In the genomic region with DNA sequence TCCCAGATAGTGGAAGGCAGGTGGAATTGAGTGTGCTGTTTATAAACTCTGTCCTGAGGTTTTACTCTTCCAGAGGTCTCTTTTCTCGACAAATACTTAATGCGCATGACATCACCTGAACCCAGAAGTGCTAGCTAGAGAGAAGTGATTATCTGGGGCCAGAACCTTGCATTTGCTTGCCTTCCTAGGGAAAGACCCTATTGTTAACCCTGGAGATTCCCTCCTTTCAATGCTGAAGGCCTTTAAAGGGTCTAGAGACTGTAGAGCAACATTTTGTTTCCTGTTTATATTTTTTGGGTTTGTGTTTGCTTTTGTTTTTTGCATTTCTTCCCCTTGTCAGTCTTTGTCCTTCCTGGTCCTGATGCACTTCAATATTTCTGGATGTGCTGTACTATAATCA, we compare ENCODE assay signal across 12 cellular contexts. TPM values are rescaled to one million over a fixed set of nuclear protein-coding genes. Genes with fewer than 3 reads are reported as not detected.
DNase-seq lines count a peak whose midpoint lies in the region; ATAC-seq, FAIRE-seq and TF ChIP-seq lines count a peak whose summit lies in the region.
"Had no signal": no experiment of that assay in that cellular context is flagged by ENCODE, and none has a peak within 500 bp of the region (broad histone marks: within the 10 kb centered on the region; RNA-seq: fewer than 3 reads in every experiment).

No MANE protein-coding gene starts in this region.

- TF ChIP-seq POLR2A in vagina (IDR thresholded peaks at IDR 0.05) (no peak), HepG2 (IDR thresholded peaks at IDR 0.05; ENCODE audit: insufficient read depth in 1 of 2, low read depth in 2 of 2, low read length in 2 of 2) (no peak), testis (IDR thresholded peaks at IDR 0.05) (no peak)

- intact Hi-C loops in heart right ventricle (cut with DNase I) = no loop called here
- intact Hi-C loops in cardiac septum (cut with DNase I) = loop anchor here (2.0 kb wide), 1 partner anchor 14 kb away; no protein-coding TSS in a partner anchor
- intact Hi-C loops in MCF 10A (cut with micrococcal nuclease) = loop anchor here (1.0 to 5.0 kb wide), 7 partner anchors 11 to 159 kb away; partner anchors contain the start of gene ATP2B4
- intact Hi-C loops in vagina (cut with DNase I) = no loop called here
- intact Hi-C loops in HepG2 (cut with micrococcal nuclease; ENCODE audit: unreplicated experiment) = no loop called here
- intact Hi-C loops in testis (cut with DNase I; ENCODE audit: low total_unique reads) = no loop called here

- no peak overlapping the region for H3K9ac ChIP-seq in HepG2 (ENCODE audit: insufficient read depth, low read depth, low read length)

- no peak overlapping the region for H3K4me2 ChIP-seq in HepG2 (ENCODE audit: low read depth, low read length)

- no peaks in the 10 kb centered on the region for H3K27me3 Mint-ChIP-seq in MCF 10A (ENCODE audit: insufficient read depth, unreplicated experiment)
- no peaks in the 10 kb centered on the region for H3K27me3 Mint-ChIP-seq in naive thymus-derived CD8-positive, alpha-beta T cell

- no peak for TF ChIP-seq RAD21 in HepG2 (CRISPR knock-in tag; IDR thresholded peaks at IDR 0.05)

- H3K4me1 Mint-ChIP-seq in MCF 10A (ENCODE audit: insufficient read depth, unreplicated experiment) = peaks cover 34% of the 10 kb centered on the region
- peaks cover 30 to 56% (median 43%) of the 10 kb centered on the region in 4 donors for H3K4me1 Mint-ChIP-seq in naive thymus-derived CD8-positive, alpha-beta T cell

- TF ChIP-seq EP300 in HepG2 (IDR thresholded peaks at IDR 0.05; ENCODE audit: low read depth in 2 of 2, low read length in 2 of 2) = no peak
- no peak for TF ChIP-seq EP300 in HepG2 (CRISPR knock-in tag; IDR thresholded peaks at IDR 0.05; ENCODE audit: borderline replicate concordance)

- no peak overlapping the region for H2AFZ ChIP-seq in HepG2 (ENCODE audit: low read length)

- H3K9me3 ChIP-seq in heart right ventricle (no peaks in the 10 kb centered on the region), vagina (no peaks in the 10 kb centered on the region), HepG2 (ENCODE audit: low read length) (no peaks in the 10 kb centered on the region), testis (no peaks in the 10 kb centered on the region)

- ATAC-seq in heart right ventricle (no peak), HepG2 (no peak)
- ATAC-seq in naive thymus-derived CD8-positive, alpha-beta T cell = no peak

- no peaks in the 10 kb centered on the region for H3K9me3 Mint-ChIP-seq in MCF 10A (ENCODE audit: unreplicated experiment)
- no peaks in the 10 kb centered on the region for H3K9me3 Mint-ChIP-seq in naive thymus-derived CD8-positive, alpha-beta T cell

- TF ChIP-seq CTCF in heart right ventricle (IDR thresholded peaks at IDR 0.05) = no peak
- no peak for TF ChIP-seq CTCF in MCF 10A (IDR thresholded peaks at IDR 0.05; ENCODE audit: unreplicated experiment)
- TF ChIP-seq CTCF in vagina (IDR thresholded peaks at IDR 0.05) = no peak
- no peak for TF ChIP-seq CTCF in HepG2 (CRISPR knock-in tag; IDR thresholded peaks at IDR 0.05)
- TF ChIP-seq CTCF in testis (IDR thresholded peaks at IDR 0.05) = no peak

- no peak overlapping the region for H3K4me3 ChIP-seq in heart right ventricle
- no peak overlapping the region for H3K4me3 ChIP-seq in vagina
- H3K4me3 ChIP-seq in HepG2 (replicated peaks in 1 of 3; ENCODE audit: insufficient read depth in 1 of 3, low read depth in 2 of 3, low read length in 3 of 3) = no peak overlapping the region
- no peak overlapping the region for H3K4me3 ChIP-seq in testis
- H3K4me3 ChIP-seq: SK-N-MC had no signal

- DNase-seq in heart right ventricle (no peak), cardiac septum (ENCODE audit: low spot score) (no peak), MCF 10A (ENCODE audit: unreplicated experiment) (no peak), vagina (ENCODE audit: extremely low spot score in 2 of 2) (no peak), OCI-M2 (lab: John Stamatoyannopoulos, UW; ENCODE audit: unreplicated experiment) (no peak), HepG2 (ENCODE audit: low spot score) (no peak), testis (no peak)
- no peak for DNase-seq in naive thymus-derived CD8-positive, alpha-beta T cell
- DNase-seq: activated CD8-positive, alpha-beta memory T cell treated with anti-CD3 and anti-CD28 coated beads for 24 hours; AML-193; NCI-H524 treated with DMSO at 0.1 percent for 48 hours had no signal

- H3K79me2 ChIP-seq in HepG2 (ENCODE audit: insufficient read depth, low read length) = no peaks in the 10 kb centered on the region

- CTCF ChIA-PET in MCF 10A (lab: Yijun Ruan, JAX) = interaction anchor here (0.6 to 1.1 kb wide), 10 partner anchors 10 to 734 kb away, joined by 3 to 8 read pairs (median 3); no protein-coding TSS in a partner anchor
- CTCF ChIA-PET in HepG2 (lab: Yijun Ruan, JAX; ENCODE audit: low intra/inter-chr PET ratio, low total read pairs) = no interaction called here

- FAIRE-seq in HepG2 (lab: Jason Lieb, UNC) = no peak

- in situ Hi-C loops in HepG2 (cut with HindIII; ENCODE audit: extremely low pct_ligation_motif_present, low pct_unique_long_range_greater_than_20kb) = no loop called here

- POLR2A ChIA-PET in MCF 10A (lab: Yijun Ruan, JAX) = interaction anchor here (0.6 to 3.5 kb wide), 9 partner anchors 10 to 71 kb away, joined by 3 to 27 read pairs (median 6); partner anchors contain the start of gene ATP2B4
- POLR2A ChIA-PET in naive thymus-derived CD8-positive, alpha-beta T cell (lab: Charles Lee) = interaction anchor here (0.6 to 1.1 kb wide), 2 partner anchors 16 to 25 kb away, joined by 3 to 6 read pairs; no protein-coding TSS in a partner anchor
- POLR2A ChIA-PET in HepG2 (lab: Yijun Ruan, JAX) = no interaction called here

- H3K4me3 Mint-ChIP-seq in MCF 10A (ENCODE audit: unreplicated experiment) = peak overlapping the region; percentile 3
- peak overlapping the region in 1 of 10 donors; percentile 54 for H3K4me3 Mint-ChIP-seq in naive thymus-derived CD8-positive, alpha-beta T cell

- H3K4me1 ChIP-seq in heart right ventricle = peaks cover 16 to 97% (median 68%) of the 10 kb centered on the region in 9 donors
- H3K4me1 ChIP-seq in vagina = peaks cover 83% of the 10 kb centered on the region
- peaks cover 4% of the 10 kb centered on the region for H3K4me1 ChIP-seq in HepG2 (ENCODE audit: insufficient read depth, low read length)
- peaks cover 34% of the 10 kb centered on the region for H3K4me1 ChIP-seq in testis

- H3K27ac Mint-ChIP-seq in MCF 10A (ENCODE audit: low read depth, unreplicated experiment) = peak overlapping the region; percentile 58
- peak overlapping the region in 7 of 10 donors; percentile 3 to 92 (median 58) for H3K27ac Mint-ChIP-seq in naive thymus-derived CD8-positive, alpha-beta T cell

- BruUV-seq in MCF 10A (replicated peaks; lab: Mats Ljungman, UMichigan) (TSS peak; percentile 72), HepG2 (replicated peaks; lab: Mats Ljungman, UMichigan) (no TSS peak)

- peaks cover 0 to 18% (median 0%) of the 10 kb centered on the region in 9 donors for H3K36me3 ChIP-seq in heart right ventricle
- H3K36me3 ChIP-seq in vagina = no peaks in the 10 kb centered on the region
- H3K36me3 ChIP-seq in HepG2 (replicated peaks in 1 of 2; ENCODE audit: control insufficient read depth in 1 of 2, insufficient read depth in 2 of 2, low read length in 2 of 2) = no peaks in the 10 kb centered on the region
- H3K36me3 ChIP-seq in testis (ENCODE audit: low read depth, missing control alignments) = no peaks in the 10 kb centered on the region

- H3K27me3 ChIP-seq in heart right ventricle = no peaks in the 10 kb centered on the region
- H3K27me3 ChIP-seq in vagina = no peaks in the 10 kb centered on the region
- H3K27me3 ChIP-seq in HepG2 (ENCODE audit: control insufficient read depth in 1 of 2, insufficient read depth in 2 of 2, low read length in 2 of 2) = no peaks in the 10 kb centered on the region; a peak in 1 of 5 replicates
- H3K27me3 ChIP-seq in testis = no peaks in the 10 kb centered on the region

- H4K20me1 ChIP-seq in HepG2 (ENCODE audit: insufficient read depth, low read length) = no peaks in the 10 kb centered on the region

- H3K27ac ChIP-seq in heart right ventricle (peak overlapping the region in 8 of 10 donors; percentile 45 to 76 (median 64)), vagina (peak overlapping the region; percentile 60), HepG2 (ENCODE audit: extremely low read length, insufficient read depth, low read length) (no peak overlapping the region), testis (peak overlapping the region in 1 of 2 donors; percentile 32)
- H3K27ac ChIP-seq: SK-N-MC had no signal

- no peaks in the 10 kb centered on the region for H3K36me3 Mint-ChIP-seq in MCF 10A (ENCODE audit: insufficient read depth, unreplicated experiment)
- no peaks in the 10 kb centered on the region for H3K36me3 Mint-ChIP-seq in naive thymus-derived CD8-positive, alpha-beta T cell

- WGBS in heart right ventricle, 2 donors = 49 to 68% methylated on average over 2 of the region's 2 CpGs
- WGBS in HepG2 (ENCODE audit: low lambda C conversion rate) = 75% methylated on average over 2 of the region's 2 CpGs
- 81 to 83% methylated on average over 2 of the region's 2 CpGs for WGBS in testis, 2 donors

RNA-seq across cellular contexts. Expression of gene ATP2B4, which starts 36.2 kb away (rescaled TPM):
- total RNA-seq in heart right ventricle (100 to 1,000 TPM in 8 of 10 donors, 10 to 100 TPM in 2; 85.2 to 224 (median 125) TPM), cardiac septum (227 TPM), MCF 10A (2022) (15.4 and 17.0 TPM in 2 replicates), vagina (101 TPM), HepG2 (2016; rRNA removed; fragmentation: Illumina TruSeq; extraction: Trizol) (6.2 and 12.4 TPM in 2 replicates), testis (100 to 1,000 TPM; 124 to 125 TPM)
- polyA plus RNA-seq in heart right ventricle (10 to 100 TPM; 64.2 to 85.6 TPM), HepG2 (2011; rRNA removed) (9.0 and 9.9 TPM in 2 replicates), testis (ENCODE audit: insufficient read depth, low read depth, low replicate concordance) (124 TPM)
- 10 to 100 TPM; 46.8 to 49.5 TPM for total RNA-seq in naive thymus-derived CD8-positive, alpha-beta T cell
- polyA plus RNA-seq in naive thymus-derived CD8-positive, alpha-beta T cell = 10 to 100 TPM in 1 of 3 donors, 1 to 10 TPM in 2; 4.3 to 17.4 (median 5.3) TPM
- total RNA-seq in HepG2 (2016; cell fraction: cytosol; rRNA removed; fragmentation: Illumina TruSeq; extraction: Trizol; ENCODE audit: low read depth) = 1.7 TPM in 2 replicates
- total RNA-seq in HepG2 (2016; cell fraction: insoluble cytoplasmic fraction; rRNA removed; fragmentation: Illumina TruSeq; extraction: Trizol) = 6.9 and 11.1 TPM in 2 replicates
- 3.0 and 3.9 TPM in 2 replicates for total RNA-seq in HepG2 (2016; cell fraction: membrane; rRNA removed; fragmentation: Illumina TruSeq; extraction: Trizol)
- 19.3 and 20.7 TPM in 2 replicates for total RNA-seq in HepG2 (2016; cell fraction: nucleus; rRNA removed; fragmentation: Illumina TruSeq; extraction: Trizol)
- 5.2 and 7.5 TPM in 2 replicates for polyA plus RNA-seq in HepG2 (2011; cell fraction: cytosol; rRNA removed)
- polyA plus RNA-seq in HepG2 (2011; cell fraction: nucleus; rRNA removed) = 12.2 and 12.9 TPM in 2 replicates
- polyA plus RNA-seq in HepG2 (2012) = 6.8 and 9.0 TPM in 2 replicates
- polyA plus RNA-seq in HepG2 (2016; cell fraction: cytosol; fragmentation: Illumina TruSeq; extraction: Trizol; ENCODE audit: low read depth) = 0.69 and 0.76 TPM in 2 replicates
- polyA plus RNA-seq in HepG2 (2016; cell fraction: insoluble cytoplasmic fraction; fragmentation: Illumina TruSeq; extraction: Trizol; ENCODE audit: low read depth) = 3.5 and 4.1 TPM in 2 replicates
- polyA plus RNA-seq in HepG2 (2016; cell fraction: membrane; fragmentation: Illumina TruSeq; extraction: Trizol; ENCODE audit: low read depth) = 1.8 and 2.0 TPM in 2 replicates
- polyA plus RNA-seq in HepG2 (2016; cell fraction: nucleus; fragmentation: Illumina TruSeq; extraction: Trizol; ENCODE audit: insufficient read depth, low read depth) = 17.9 and 18.5 TPM in 2 replicates
- 32.7 and 131 TPM in 2 replicates for polyA minus RNA-seq in HepG2 (2011; rRNA and poly(A)+ RNA removed; ENCODE audit: low replicate concordance)
- polyA minus RNA-seq in HepG2 (2011; cell fraction: cytosol; rRNA and poly(A)+ RNA removed) = 14.0 and 16.7 TPM in 2 replicates
- polyA minus RNA-seq in HepG2 (2011; cell fraction: nucleus; rRNA and poly(A)+ RNA removed) = 14.4 and 22.9 TPM in 2 replicates

Comparison
In these comparisons a context has a peak if more than half of its experiments do, and no peak if none do; other contexts are left out.
1. intact Hi-C loops: an anchor here in cardiac septum (2.0 kb wide) and MCF 10A (1.0 to 5.0 kb wide); none called in heart right ventricle, vagina, HepG2 and testis.